In genomic region chr1:182752077-182752826, GRCh38 we compare ENCODE assay signal across 16 cellular contexts. TPM values are rescaled to one million over a fixed set of nuclear protein-coding genes. Genes with fewer than 3 reads are reported as not detected.
A peak's percentile ranks its signal among the peaks of the same experiment; 100 is the strongest.
DNase-seq lines count a peak whose midpoint lies in the region; ATAC-seq and TF ChIP-seq lines count a peak whose summit lies in the region.
"Had no signal": no experiment of that assay in that cellular context is flagged by ENCODE, and none has a peak within 500 bp of the region (broad histone marks: within the 10 kb centered on the region; RNA-seq: fewer than 3 reads in every experiment).

No MANE protein-coding gene starts in this region.

- peak overlapping the region; percentile 62 for H2BK12ac ChIP-seq in trophoblast cell (ENCODE audit: low read length)

- no peaks in the 10 kb centered on the region for H3K9me3 Mint-ChIP-seq in glutamatergic neuron (ENCODE audit: unreplicated experiment)
- H3K9me3 Mint-ChIP-seq in Calu3 (ENCODE audit: low read depth, unreplicated experiment), result peaks cover 4% of the 10 kb centered on the region
- H3K9me3 Mint-ChIP-seq: stimulated activated naive CD8-positive, alpha-beta T cell treated with anti-CD3 and anti-CD28 coated beads, Interleukin-15, Interleukin-2, amounts not matched to agents 100 ng/mL and 50 ng/mL, for 24 hours had no signal

- H2BK120ac ChIP-seq in trophoblast cell (ENCODE audit: insufficient read depth, low read length, poor library complexity), result no peak overlapping the region

- intact Hi-C loops in Calu3 (cut with micrococcal nuclease; ENCODE audit: unreplicated experiment), result no loop called here

- peak overlapping the region; percentile 81 for H3K4me2 ChIP-seq in BLaER1
- H3K4me2 ChIP-seq in trophoblast cell (ENCODE audit: low read length), result no peak overlapping the region

- H3K27me3 ChIP-seq in BLaER1, result no peaks in the 10 kb centered on the region
- no peaks in the 10 kb centered on the region for H3K27me3 ChIP-seq in trophoblast cell (ENCODE audit: insufficient read depth, low read length)
- H3K27me3 ChIP-seq in brain microvascular endothelial cell (replicated peaks), result no peaks in the 10 kb centered on the region

- H3K4me3 ChIP-seq in BLaER1, result no peak overlapping the region
- H3K4me3 ChIP-seq in trophoblast cell (ENCODE audit: low read depth, low read length), result no peak overlapping the region
- H3K4me3 ChIP-seq in brain microvascular endothelial cell (ENCODE audit: low read depth, low read length), result no peak overlapping the region
- H3K4me3 ChIP-seq: prostate gland, SK-N-MC had no signal

- no peak overlapping the region for H4K8ac ChIP-seq in trophoblast cell (ENCODE audit: low read depth, low read length)

- peaks cover 16% of the 10 kb centered on the region for H3K4me1 ChIP-seq in BLaER1
- peaks cover 4 to 6% of the 10 kb centered on the region in 2 experiments for H3K4me1 ChIP-seq in trophoblast cell (ENCODE audit: control insufficient read depth in 1 of 2, insufficient read depth in 2 of 2, low read length in 2 of 2)
- H3K4me1 ChIP-seq: prostate gland had no signal

- H4K12ac ChIP-seq in trophoblast cell (ENCODE audit: low read depth, low read length), result no peak overlapping the region

- H3K9ac ChIP-seq in BLaER1 (no peak overlapping the region), trophoblast cell (ENCODE audit: low read length) (no peak overlapping the region)

- ATAC-seq in HG03521 (IDR thresholded peaks at IDR 0.05; ENCODE audit: unreplicated experiment), result no peak

- no peak overlapping the region for H2AFZ ChIP-seq in trophoblast cell (ENCODE audit: insufficient read depth, low read length, poor library complexity)

- CTCF ChIA-PET in Calu3 (lab: Charles Lee), result no interaction called here

- no peak overlapping the region for H3K18ac ChIP-seq in trophoblast cell (ENCODE audit: low read length)

- peaks cover 2% of the 10 kb centered on the region for H3K79me1 ChIP-seq in trophoblast cell (ENCODE audit: low read length)

- no peak overlapping the region for H2AK5ac ChIP-seq in trophoblast cell (ENCODE audit: low read length)

- no peak overlapping the region for H3K4me3 Mint-ChIP-seq in glutamatergic neuron (ENCODE audit: unreplicated experiment)
- H3K4me3 Mint-ChIP-seq in Calu3 (ENCODE audit: low read depth, unreplicated experiment), result no peak overlapping the region
- H3K4me3 Mint-ChIP-seq: CD14-positive monocyte; stimulated activated naive CD8-positive, alpha-beta T cell treated with anti-CD3 and anti-CD28 coated beads, Interleukin-15, Interleukin-2, amounts not matched to agents 100 ng/mL and 50 ng/mL, for 24 hours had no signal

- TF ChIP-seq CTCF in glutamatergic neuron (IDR thresholded peaks at IDR 0.05; ENCODE audit: partially characterized antibody, unreplicated experiment) (no peak), Calu3 (IDR thresholded peaks at IDR 0.05; ENCODE audit: unreplicated experiment) (no peak), brain microvascular endothelial cell (IDR thresholded peaks at IDR 0.05; ENCODE audit: low read depth, low read length, missing control alignments) (no peak)

- no peak overlapping the region for H3K14ac ChIP-seq in trophoblast cell (ENCODE audit: low read length)

- DNase-seq in SW480 (ENCODE audit: low spot score), result peak; percentile 54
- DNase-seq in glutamatergic neuron, result peak; percentile 18
- peak in 1 of 2 donors; percentile 4 for DNase-seq in trophoblast cell
- no peak for DNase-seq in Calu3
- DNase-seq in HUDEP-2 (lab: John Stamatoyannopoulos, UW; ENCODE audit: unreplicated experiment in 76 of 76), result no peak
- DNase-seq in brain microvascular endothelial cell, result no peak
- DNase-seq: activated naive CD4-positive, alpha-beta T cell; NCI-H2081 treated with DMSO at 0.1 percent for 48 hours had no signal

- BruUV-seq in Calu3 (replicated peaks; lab: Mats Ljungman, UMichigan), result no TSS peak

- peaks cover 5% of the 10 kb centered on the region for H3K36me3 Mint-ChIP-seq in glutamatergic neuron (ENCODE audit: unreplicated experiment)
- no peaks in the 10 kb centered on the region for H3K36me3 Mint-ChIP-seq in Calu3 (ENCODE audit: insufficient read depth, unreplicated experiment)
- H3K36me3 Mint-ChIP-seq: CD14-positive monocyte had no signal

- H3K23ac ChIP-seq in trophoblast cell (ENCODE audit: low read length), result no peak overlapping the region

- no peaks in the 10 kb centered on the region for H3K36me3 ChIP-seq in BLaER1
- H3K36me3 ChIP-seq in trophoblast cell (ENCODE audit: control insufficient read depth in 1 of 2, insufficient read depth in 2 of 2, low read length in 2 of 2), result no peaks in the 10 kb centered on the region
- no peaks in the 10 kb centered on the region for H3K36me3 ChIP-seq in brain microvascular endothelial cell (replicated peaks)
- H3K36me3 ChIP-seq: prostate gland had no signal

- H3K4me1 Mint-ChIP-seq in glutamatergic neuron (ENCODE audit: low read depth, unreplicated experiment) (peaks cover 8% of the 10 kb centered on the region), Calu3 (ENCODE audit: low read depth, unreplicated experiment) (no peaks in the 10 kb centered on the region)
- H3K4me1 Mint-ChIP-seq: CD14-positive monocyte had no signal

- H3K9me3 ChIP-seq in BLaER1 (no peaks in the 10 kb centered on the region), trophoblast cell (ENCODE audit: insufficient read depth, low read depth, low read length) (no peaks in the 10 kb centered on the region)
- H3K9me3 ChIP-seq: prostate gland had no signal

- H2BK5ac ChIP-seq in trophoblast cell (ENCODE audit: low read depth, low read length, poor library complexity), result no peak overlapping the region

- in situ Hi-C loops in brain microvascular endothelial cell (cut with HindIII; ENCODE audit: low pct_ligation_motif_present, low sequenced_read_pairs), result no loop called here

- peaks cover 2% of the 10 kb centered on the region for H3K79me2 ChIP-seq in trophoblast cell (ENCODE audit: control insufficient read depth, insufficient read depth, low read length, poor library complexity)

- no CpG with 5 or more reads among the region's 10 CpGs for WGBS in trophoblast cell (ENCODE audit: extremely low coverage, insufficient coverage, insufficient read length)

- H3K27ac ChIP-seq in BLaER1 (peak overlapping the region; percentile 34; the same call in 1 of the 2 replicates), trophoblast cell (ENCODE audit: low read depth, low read length) (no peak overlapping the region), brain microvascular endothelial cell (no peak overlapping the region)
- H3K27ac ChIP-seq: HL-60, prostate gland, SK-N-MC had no signal

- H3K27me3 Mint-ChIP-seq in glutamatergic neuron (ENCODE audit: unreplicated experiment) (no peaks in the 10 kb centered on the region), Calu3 (ENCODE audit: unreplicated experiment) (peaks cover 23% of the 10 kb centered on the region)

- H3K27ac Mint-ChIP-seq in glutamatergic neuron (ENCODE audit: unreplicated experiment) (no peak overlapping the region), Calu3 (ENCODE audit: unreplicated experiment) (no peak overlapping the region)
- H3K27ac Mint-ChIP-seq: CD14-positive monocyte; stimulated activated naive CD8-positive, alpha-beta T cell treated with anti-CD3 and anti-CD28 coated beads, Interleukin-15, Interleukin-2, amounts not matched to agents 100 ng/mL and 50 ng/mL, for 24 hours had no signal

- H4K91ac ChIP-seq in trophoblast cell (ENCODE audit: low read depth, low read length), result peak overlapping the region; percentile 39

- H3K4ac ChIP-seq in trophoblast cell (ENCODE audit: low read depth, low read length), result no peak overlapping the region

- no peaks in the 10 kb centered on the region for H4K20me1 ChIP-seq in BLaER1

RNA-seq across cellular contexts. Expression of gene NPL, which starts 37.3 kb away (rescaled TPM):
- total RNA-seq in glutamatergic neuron (ENCODE audit: unreplicated experiment), result 2.3 TPM
- polyA plus RNA-seq in trophoblast cell (2013), result 1.7 and 2.2 TPM in 2 replicates
- total RNA-seq in Calu3 (2022), result 5.0 and 6.9 TPM in 2 replicates
- total RNA-seq: G401 had no signal

Comparison
In these comparisons a context has a peak if more than half of its experiments do, and no peak if none do; other contexts are left out.
1. DNase-seq: peak in SW480 (single experiment) and glutamatergic neuron (single experiment); none in Calu3 (single experiment), HUDEP-2 (0 of 76) and brain microvascular endothelial cell (single experiment).